ENCODE assay signal across 9 cellular contexts in genomic region chr10:103416436-103417147, GRCh38. TPM values are rescaled to one million over a fixed set of nuclear protein-coding genes. Genes with fewer than 3 reads are reported as not detected.
A peak's percentile ranks its signal among the peaks of the same experiment; 100 is the strongest.
DNase-seq lines count a peak whose midpoint lies in the region; ATAC-seq, FAIRE-seq and TF ChIP-seq lines count a peak whose summit lies in the region.
"Had no signal": no experiment of that assay in that cellular context is flagged by ENCODE, and none has a peak within 500 bp of the region (broad histone marks: within the 10 kb centered on the region; RNA-seq: fewer than 3 reads in every experiment).

No MANE protein-coding gene starts in this region.

- H3K36me3 ChIP-seq in tibial nerve = peaks cover 0 to 100% (median 56%) of the 10 kb centered on the region in 3 donors

- no peak for FAIRE-seq in A549 (lab: Jason Lieb, UNC)

- peak; percentile 74 for TF ChIP-seq CTCF in A549 (IDR thresholded peaks at IDR 0.05)
- peak; percentile 53 for TF ChIP-seq CTCF in GM12864 (IDR thresholded peaks at IDR 0.05; ENCODE audit: low read depth, low read length, missing control alignments)
- peak; percentile 78 for TF ChIP-seq CTCF in natural killer cell (IDR thresholded peaks at IDR 0.05)
- TF ChIP-seq CTCF in tibial nerve (IDR thresholded peaks at IDR 0.05) = peak; percentile 47 to 76 (median 56)

- H3K4me3 ChIP-seq in A549 (no peak overlapping the region), GM12864 (ENCODE audit: low read depth, low read length) (no peak overlapping the region), tibial nerve (no peak overlapping the region)

- TF ChIP-seq EP300 in A549 (IDR thresholded peaks at IDR 0.05) (no peak), tibial nerve (IDR thresholded peaks at IDR 0.05) (no peak)

- ATAC-seq in A549 = peak; percentile 78 to 85; a peak in 4 of 6 replicates
- peak; percentile 55 to 70 (median 65) for ATAC-seq in natural killer cell
- no peak for ATAC-seq in HG02678 (IDR thresholded peaks at IDR 0.05; ENCODE audit: unreplicated experiment)

- TF ChIP-seq RAD21 in A549 (conservative IDR thresholded peaks at IDR 0.05 in 1 of 2, IDR thresholded peaks at IDR 0.05 in 1 of 2) = peak; percentile 64 to 70

- no peak overlapping the region for H3K27ac Mint-ChIP-seq in activated CD4-positive, alpha-beta memory T cell treated with anti-CD3 and anti-CD28 coated beads, Interleukin-2, amount 10 ng/mL, durations not matched to agents 7 days and 5 days
- H3K27ac Mint-ChIP-seq in natural killer cell = no peak overlapping the region

- no peaks in the 10 kb centered on the region for H3K27me3 ChIP-seq in tibial nerve

- H3K4me2 ChIP-seq in A549 = no peak overlapping the region

- no peak for TF ChIP-seq POLR2A in A549 (IDR thresholded peaks at IDR 0.05; ENCODE audit: low read length)
- TF ChIP-seq POLR2A in erythroblast (IDR thresholded peaks at IDR 0.05; ENCODE audit: low read length) = no peak
- TF ChIP-seq POLR2A in tibial nerve (IDR thresholded peaks at IDR 0.05) = no peak

- POLR2A ChIA-PET in A549 (lab: Yijun Ruan, JAX) = no interaction called here
- POLR2A ChIA-PET in activated CD4-positive, alpha-beta memory T cell treated with anti-CD3 and anti-CD28 coated beads, Interleukin-2, amount 10 ng/mL, durations not matched to agents 7 days and 5 days (lab: Charles Lee) = interaction anchor here (2.2 to 3.3 kb wide), 2 partner anchors 35 to 69 kb away, joined by 8 to 12 read pairs; partner anchors contain the start of gene CALHM2

- H3K36me3 Mint-ChIP-seq in activated CD4-positive, alpha-beta memory T cell treated with anti-CD3 and anti-CD28 coated beads, Interleukin-2, amount 10 ng/mL, durations not matched to agents 7 days and 5 days (ENCODE audit: low read depth) = peaks cover 80% of the 10 kb centered on the region
- peaks cover 24% of the 10 kb centered on the region for H3K36me3 Mint-ChIP-seq in natural killer cell

- DNase-seq in A549 (ENCODE audit: low read depth in 1 of 2, low spot score in 1 of 2) (peak; percentile 44 to 70), GM12864 (ENCODE audit: low read depth) (peak; percentile 43), NCI-H345 treated with DMSO at 0.1 percent for 48 hours (lab: John Stamatoyannopoulos, UW; ENCODE audit: unreplicated experiment) (peak; percentile 0), erythroblast (lab: John Stamatoyannopoulos, UW) (peak; percentile 53 to 72), natural killer cell (peak; percentile 50), tibial nerve (ENCODE audit: low spot score in 2 of 2) (peak; percentile 64 to 93)
- DNase-seq in activated CD4-positive, alpha-beta memory T cell treated with anti-CD3 and anti-CD28 coated beads, Interleukin-2, amount 10 ng/mL, durations not matched to agents 7 days and 5 days = peak; percentile 77

- H3K27me3 Mint-ChIP-seq in activated CD4-positive, alpha-beta memory T cell treated with anti-CD3 and anti-CD28 coated beads, Interleukin-2, amount 10 ng/mL, durations not matched to agents 7 days and 5 days = no peaks in the 10 kb centered on the region
- no peaks in the 10 kb centered on the region for H3K27me3 Mint-ChIP-seq in natural killer cell (ENCODE audit: low read depth in 2 of 2)

- H3K4me1 ChIP-seq in A549 (no peaks in the 10 kb centered on the region), tibial nerve (no peaks in the 10 kb centered on the region)

- H3K4me1 Mint-ChIP-seq in activated CD4-positive, alpha-beta memory T cell treated with anti-CD3 and anti-CD28 coated beads, Interleukin-2, amount 10 ng/mL, durations not matched to agents 7 days and 5 days = peaks cover 1% of the 10 kb centered on the region
- no peaks in the 10 kb centered on the region for H3K4me1 Mint-ChIP-seq in natural killer cell

- 54% methylated on average over 8 of the region's 8 CpGs for WGBS in A549 (ENCODE audit: missing lambda C conversion rate)
- 44 to 49% methylated on average over 7 to 8 of the region's 8 CpGs for WGBS in tibial nerve, 2 donors

- no peak overlapping the region for H3K4me3 Mint-ChIP-seq in activated CD4-positive, alpha-beta memory T cell treated with anti-CD3 and anti-CD28 coated beads, Interleukin-2, amount 10 ng/mL, durations not matched to agents 7 days and 5 days
- no peak overlapping the region for H3K4me3 Mint-ChIP-seq in natural killer cell

- H3K27ac ChIP-seq in A549 = no peak overlapping the region
- H3K27ac ChIP-seq in tibial nerve = no peak overlapping the region

- no peaks in the 10 kb centered on the region for H3K9me3 Mint-ChIP-seq in activated CD4-positive, alpha-beta memory T cell treated with anti-CD3 and anti-CD28 coated beads, Interleukin-2, amount 10 ng/mL, durations not matched to agents 7 days and 5 days
- no peaks in the 10 kb centered on the region for H3K9me3 Mint-ChIP-seq in natural killer cell

- CTCF ChIA-PET in A549 (lab: Yijun Ruan, JAX) = interaction anchor here (0.7 to 5.5 kb wide), 55 partner anchors 9 to 273 kb away, joined by 3 to 37 read pairs (median 4); partner anchors contain the start of genes ATP5MK, CALHM1, CALHM3 and NEURL1
- CTCF ChIA-PET in activated CD4-positive, alpha-beta memory T cell treated with anti-CD3 and anti-CD28 coated beads, Interleukin-2, amount 10 ng/mL, durations not matched to agents 7 days and 5 days (lab: Charles Lee) = interaction anchor here (0.8 to 14.0 kb wide), 20 partner anchors 8 to 172 kb away, joined by 3 to 228 read pairs (median 6); partner anchors contain the start of genes CALHM2, CALHM3 and NEURL1

- H3K9me3 ChIP-seq in A549 = no peaks in the 10 kb centered on the region
- no peaks in the 10 kb centered on the region for H3K9me3 ChIP-seq in tibial nerve

- intact Hi-C loops in natural killer cell (cut with micrococcal nuclease) = loop anchor here (1.0 kb wide), 1 partner anchor 69 kb away; no protein-coding TSS in a partner anchor

TF ChIP-seq in A549, 52 proteins besides CTCF, POLR2A, EP300 and RAD21:
- TF ChIP-seq PHF8 (IDR thresholded peaks at IDR 0.05; ENCODE audit: borderline replicate concordance, low read depth) (no peak), SMC3 (IDR thresholded peaks at IDR 0.05) (peak; percentile 67)

RNA-seq across cellular contexts. Expression of gene PDCD11, which starts 20.2 kb away (rescaled TPM):
- 32.6 and 37.5 TPM in 2 replicates for polyA plus RNA-seq in A549 (2011; rRNA removed)
- 20.3 and 21.3 TPM in 2 replicates for polyA plus RNA-seq in A549 (2012; cell fraction: cytosol; rRNA removed)
- polyA plus RNA-seq in A549 (2012; cell fraction: nucleus; rRNA removed) = 58.3 and 59.8 TPM in 2 replicates
- polyA plus RNA-seq in A549 (2017; fragmentation: RNase III; extraction: RNeasy Plus Mini Kit Qiagen cat#74134 plus additional on column Dnase treatment) = 23.5 to 30.8 TPM (median 26.2 TPM) in 3 replicates
- polyA minus RNA-seq in A549 (2011; rRNA and poly(A)+ RNA removed) = 81.2 and 88.2 TPM in 2 replicates
- total RNA-seq in activated CD4-positive, alpha-beta memory T cell treated with anti-CD3 and anti-CD28 coated beads, Interleukin-2, amount 10 ng/mL, durations not matched to agents 7 days and 5 days = 10 to 100 TPM; 38.9 to 39.6 TPM
- 10 to 100 TPM; 25.5 to 30.9 (median 29.5) TPM for total RNA-seq in natural killer cell
- 10 to 100 TPM; 15.3 to 23.7 (median 17.5) TPM for total RNA-seq in tibial nerve

RNA-seq across cellular contexts. Expression of gene ATP5MK, which starts 20.3 kb away (rescaled TPM):
- polyA plus RNA-seq in A549 (2011; rRNA removed) (492 and 504 TPM in 2 replicates), A549 (2017; fragmentation: RNase III; extraction: RNeasy Plus Mini Kit Qiagen cat#74134 plus additional on column Dnase treatment) (648 to 682 TPM (median 679 TPM) in 3 replicates)
- 238 and 292 TPM in 2 replicates for polyA plus RNA-seq in A549 (2012; cell fraction: cytosol; rRNA removed)
- polyA plus RNA-seq in A549 (2012; cell fraction: nucleus; rRNA removed) = 66.0 and 191 TPM in 2 replicates
- 16.4 and 23.4 TPM in 2 replicates for polyA minus RNA-seq in A549 (2011; rRNA and poly(A)+ RNA removed)
- 100 to 1,000 TPM; 299 to 315 TPM for total RNA-seq in activated CD4-positive, alpha-beta memory T cell treated with anti-CD3 and anti-CD28 coated beads, Interleukin-2, amount 10 ng/mL, durations not matched to agents 7 days and 5 days
- total RNA-seq in natural killer cell (100 to 1,000 TPM; 121 to 157 (median 154) TPM), tibial nerve (100 to 1,000 TPM; 139 to 343 (median 202) TPM)

RNA-seq across cellular contexts. Expression of gene CALHM2, which starts 35.6 kb away (rescaled TPM):
- polyA plus RNA-seq in A549 (2011; rRNA removed) (2.5 and 3.6 TPM in 2 replicates), A549 (2017; fragmentation: RNase III; extraction: RNeasy Plus Mini Kit Qiagen cat#74134 plus additional on column Dnase treatment) (1.9 to 2.7 TPM (median 2.6 TPM) in 3 replicates)
- polyA plus RNA-seq in A549 (2012; cell fraction: cytosol; rRNA removed) = 2.4 and 3.0 TPM in 2 replicates
- polyA plus RNA-seq in A549 (2012; cell fraction: nucleus; rRNA removed) = 3.1 and 3.8 TPM in 2 replicates
- polyA minus RNA-seq in A549 (2011; rRNA and poly(A)+ RNA removed) = 3.4 and 4.1 TPM in 2 replicates
- 100 to 1,000 TPM; 135 to 138 TPM for total RNA-seq in activated CD4-positive, alpha-beta memory T cell treated with anti-CD3 and anti-CD28 coated beads, Interleukin-2, amount 10 ng/mL, durations not matched to agents 7 days and 5 days
- total RNA-seq in natural killer cell (10 to 100 TPM; 26.6 to 55.2 (median 37.2) TPM), tibial nerve (100 to 1,000 TPM in 1 of 4 donors, 10 to 100 TPM in 3; 61.4 to 119 (median 65.6) TPM)

RNA-seq across cellular contexts. Expression of gene CALHM1, which starts 42.1 kb away (rescaled TPM):
- not detected in 2 replicates for polyA plus RNA-seq in A549 (2011; rRNA removed)
- polyA plus RNA-seq in A549 (2012; cell fraction: cytosol; rRNA removed) = not detected in 2 replicates
- polyA plus RNA-seq in A549 (2012; cell fraction: nucleus; rRNA removed) = not detected in 2 replicates
- polyA plus RNA-seq in A549 (2017; fragmentation: RNase III; extraction: RNeasy Plus Mini Kit Qiagen cat#74134 plus additional on column Dnase treatment) = not detected in 3 replicates
- not detected in 2 replicates for polyA minus RNA-seq in A549 (2011; rRNA and poly(A)+ RNA removed)
- under 1 TPM; 0.58 to 0.73 TPM for total RNA-seq in activated CD4-positive, alpha-beta memory T cell treated with anti-CD3 and anti-CD28 coated beads, Interleukin-2, amount 10 ng/mL, durations not matched to agents 7 days and 5 days
- total RNA-seq in natural killer cell = under 1 TPM in 2 of 3 donors, not detected in 1; 0.23 to 0.57 TPM
- total RNA-seq in tibial nerve = not detected
- total RNA-seq: mononuclear cell had no signal

RNA-seq across cellular contexts. Expression of gene TAF5, which starts 48.8 kb away (rescaled TPM):
- polyA plus RNA-seq in A549 (2011; rRNA removed) = 4.1 and 5.3 TPM in 2 replicates
- 1.6 and 2.0 TPM in 2 replicates for polyA plus RNA-seq in A549 (2012; cell fraction: cytosol; rRNA removed)
- 1.5 and 2.1 TPM in 2 replicates for polyA plus RNA-seq in A549 (2012; cell fraction: nucleus; rRNA removed)
- polyA plus RNA-seq in A549 (2017; fragmentation: RNase III; extraction: RNeasy Plus Mini Kit Qiagen cat#74134 plus additional on column Dnase treatment) = 3.6 to 4.1 TPM (median 3.9 TPM) in 3 replicates
- polyA minus RNA-seq in A549 (2011; rRNA and poly(A)+ RNA removed) = 2.9 and 3.1 TPM in 2 replicates
- total RNA-seq in activated CD4-positive, alpha-beta memory T cell treated with anti-CD3 and anti-CD28 coated beads, Interleukin-2, amount 10 ng/mL, durations not matched to agents 7 days and 5 days = 10 to 100 TPM; 13.1 to 13.2 TPM
- total RNA-seq in natural killer cell = 1 to 10 TPM; 3.6 to 8.8 (median 6.3) TPM
- total RNA-seq in tibial nerve = 1 to 10 TPM; 3.9 to 9.4 (median 7.0) TPM

Comparison
In these comparisons a context has a peak if more than half of its experiments do, and no peak if none do; other contexts are left out.
1. DNase-seq: peak in every context shown above with its lines; median percentile 78 in tibial nerve; 77 in activated CD4-positive, alpha-beta memory T cell treated with anti-CD3 and anti-CD28 coated beads, Interleukin-2, amount 10 ng/mL, durations not matched to agents 7 days and 5 days; 62 in erythroblast; 57 in A549; 50 in natural killer cell; 43 in GM12864; 0 in NCI-H345 treated with DMSO at 0.1 percent for 48 hours.